8 cellular contexts compared by ENCODE assay signal in the genomic region with DNA sequence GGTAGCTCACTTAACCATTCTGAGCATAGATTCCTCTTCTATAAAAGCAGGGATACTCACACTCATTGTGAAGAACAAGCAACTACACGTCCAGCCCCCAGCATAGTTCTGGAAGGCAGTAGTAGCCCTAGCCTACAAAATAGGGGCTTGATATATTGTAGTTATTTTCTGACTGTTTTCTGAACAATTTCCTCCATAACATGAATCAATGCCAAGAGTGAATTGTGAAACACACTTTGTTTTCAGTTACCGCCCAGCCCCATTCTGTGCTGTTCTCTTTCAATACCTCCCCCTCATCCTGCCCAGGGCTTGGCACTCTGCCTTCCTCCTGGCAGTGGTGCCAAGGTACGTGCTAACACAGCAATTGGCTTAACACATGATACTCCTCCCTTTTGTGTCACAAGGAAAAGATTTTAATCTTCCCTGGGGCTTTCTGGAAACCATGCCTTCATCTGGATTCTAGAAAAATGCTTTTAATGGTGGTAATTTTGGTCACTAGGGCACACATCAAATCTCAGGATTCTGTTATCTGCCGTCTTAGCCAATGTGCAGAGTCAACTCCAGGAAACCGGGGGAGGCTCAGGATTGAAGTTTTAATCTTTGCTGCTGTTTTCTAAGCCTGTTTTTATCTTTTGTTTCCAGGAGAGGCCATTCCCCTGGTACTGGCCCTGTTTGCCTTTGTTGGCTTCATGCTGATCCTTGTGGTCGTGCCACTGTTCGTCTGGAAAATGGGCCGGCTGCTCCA. TPM values are rescaled to one million over a fixed set of nuclear protein-coding genes. Genes with fewer than 3 reads are reported as not detected.
DNase-seq lines count a peak whose midpoint lies in the region; ATAC-seq and TF ChIP-seq lines count a peak whose summit lies in the region.

No MANE protein-coding gene starts in this region.

- no peak for TF ChIP-seq CTCF in RWPE1 (conservative IDR thresholded peaks at IDR 0.05; ENCODE audit: low read depth)
- TF ChIP-seq CTCF in Caco-2 (IDR thresholded peaks at IDR 0.05; ENCODE audit: insufficient read depth in 1 of 2, low read depth in 1 of 2, low read length in 1 of 2, severe bottlenecking in 1 of 2, unreplicated experiment in 1 of 2): no peak

- no peak overlapping the region for H3K4me3 ChIP-seq in Caco-2 (ENCODE audit: low read depth, low read length)

- POLR2A ChIA-PET in RWPE1 (lab: Yijun Ruan, JAX; ENCODE audit: low non-redundant PET): no interaction called here
- POLR2A ChIA-PET in Caco-2 (lab: Charles Lee): no interaction called here

- peaks cover 12% of the 10 kb centered on the region for H3K36me3 Mint-ChIP-seq in Caco-2 (ENCODE audit: insufficient read depth, unreplicated experiment)

- no peaks in the 10 kb centered on the region for H3K36me3 ChIP-seq in Caco-2 (ENCODE audit: control insufficient read depth, insufficient read depth, low read length)

- no peak overlapping the region for H3K27ac Mint-ChIP-seq in Caco-2 (ENCODE audit: unreplicated experiment)

- H3K4me1 ChIP-seq in Caco-2: peaks cover 3% of the 10 kb centered on the region

- DNase-seq in HCEC 1CT (peak; percentile 55), RWPE1 (ENCODE audit: low spot score) (peak; percentile 91), fibroblast of the conjunctiva (ENCODE audit: low read depth) (peak; percentile 96), sciatic nerve (ENCODE audit: low spot score) (peak; percentile 84), NCI-H2227 treated with DMSO at 0.1 percent for 48 hours (lab: John Stamatoyannopoulos, UW) (no peak), NCI-H1417 (lab: John Stamatoyannopoulos, UW) (no peak), Caco-2 (no peak), NCI-H187 (lab: John Stamatoyannopoulos, UW) (no peak)

- H3K9me3 Mint-ChIP-seq in Caco-2 (ENCODE audit: unreplicated experiment): no peaks in the 10 kb centered on the region

- intact Hi-C loops in sciatic nerve (cut with DNase I): no loop called here
- intact Hi-C loops in Caco-2 (cut with micrococcal nuclease; ENCODE audit: unreplicated experiment): no loop called here

- no peaks in the 10 kb centered on the region for H3K9me3 ChIP-seq in Caco-2

- H3K4me1 Mint-ChIP-seq in Caco-2 (ENCODE audit: low read depth, unreplicated experiment): no peaks in the 10 kb centered on the region

- BruUV-seq in Caco-2 (replicated peaks; lab: Mats Ljungman, UMichigan): no TSS peak

- CTCF ChIA-PET in RWPE1 (lab: Yijun Ruan, JAX): no interaction called here
- CTCF ChIA-PET in Caco-2 (lab: Charles Lee): no interaction called here

- no peak overlapping the region for H3K4me3 Mint-ChIP-seq in Caco-2 (ENCODE audit: unreplicated experiment)

- ATAC-seq in sciatic nerve: peak; percentile 97

- no peaks in the 10 kb centered on the region for H3K27me3 ChIP-seq in Caco-2 (replicated peaks; ENCODE audit: control insufficient read depth, insufficient read depth, low read length)

- H3K27me3 Mint-ChIP-seq in Caco-2 (ENCODE audit: insufficient read depth, unreplicated experiment): no peaks in the 10 kb centered on the region

- H3K27ac ChIP-seq in RWPE1: peak overlapping the region; percentile 99

RNA-seq across cellular contexts. Expression of a gene that starts 37.2 kb away (rescaled TPM):
- total RNA-seq in sciatic nerve: 15.2 TPM
- total RNA-seq in Caco-2 (2022): 5.5 and 6.9 TPM in 2 replicates

Comparison
In these comparisons a context has a peak if more than half of its experiments do, and no peak if none do; other contexts are left out.
1. DNase-seq: peak in HCEC 1CT (single experiment), RWPE1 (single experiment), fibroblast of the conjunctiva (single experiment) and sciatic nerve (single experiment); none in NCI-H2227 treated with DMSO at 0.1 percent for 48 hours (single experiment), NCI-H1417 (0 of 3), Caco-2 (0 of 2) and NCI-H187 (0 of 2).